23 cellular contexts compared by ENCODE assay signal in genomic region chr1:233347338-233347737, GRCh38.
"Had no signal": no experiment of that assay in that cellular context is flagged by ENCODE, and none has a peak within 500 bp of the region (broad histone marks: within the 10 kb centered on the region; RNA-seq: fewer than 3 reads in every experiment).

No MANE protein-coding gene starts in this region.

- H3K27ac ChIP-seq: colonic mucosa, coronary artery, dorsolateral prefrontal cortex, epithelial cell of prostate, esophagus muscularis mucosa, esophagus squamous epithelium, foreskin keratinocyte, gastrocnemius medialis, gastroesophageal sphincter, heart left ventricle, heart right ventricle had no signal

- H3K36me3 ChIP-seq: colonic mucosa, esophagus muscularis mucosa, esophagus squamous epithelium, gastrocnemius medialis, gastroesophageal sphincter, heart left ventricle, heart right ventricle had no signal

- H3K4me1 ChIP-seq: colonic mucosa, esophagus muscularis mucosa, esophagus squamous epithelium, foreskin keratinocyte, gastrocnemius medialis, gastroesophageal sphincter, heart left ventricle, heart right ventricle had no signal

- H3K4me3 ChIP-seq: colonic mucosa, coronary artery, dorsolateral prefrontal cortex, esophagus muscularis mucosa, esophagus squamous epithelium, gastrocnemius medialis, gastroesophageal sphincter, heart left ventricle, heart right ventricle had no signal

- H3K9me3 ChIP-seq: colonic mucosa, esophagus muscularis mucosa, esophagus squamous epithelium, gastrocnemius medialis, gastroesophageal sphincter, heart left ventricle, heart right ventricle had no signal

- DNase-seq: colonic mucosa; cortex of kidney; dermis blood vessel endothelial cell; dorsolateral prefrontal cortex; effector CD4-positive, alpha-beta T cell; effector CD8-positive, alpha-beta T cell; effector memory CD4-positive, alpha-beta T cell; effector memory CD8-positive, alpha-beta T cell; endodermal cell; erythroblast; esophagus squamous epithelium; foreskin fibroblast; foreskin keratinocyte; foreskin melanocyte; gastrocnemius medialis; glutamatergic neuron; head of caudate nucleus; heart left ventricle; heart right ventricle had no signal
